Comparison of ENCODE assay signal across 20 cellular contexts in genomic region chr10:12382956-12383531, GRCh38. TPM values are rescaled to one million over a fixed set of nuclear protein-coding genes. Genes with fewer than 3 reads are reported as not detected.
A peak's percentile ranks its signal among the peaks of the same experiment; 100 is the strongest.
DNase-seq lines count a peak whose midpoint lies in the region; FAIRE-seq and TF ChIP-seq lines count a peak whose summit lies in the region.
"Had no signal": no experiment of that assay in that cellular context is flagged by ENCODE, and none has a peak within 500 bp of the region (broad histone marks: within the 10 kb centered on the region; RNA-seq: fewer than 3 reads in every experiment).

No MANE protein-coding gene starts in this region.

- peak overlapping the region; percentile 33 for H3K4me2 ChIP-seq in astrocyte (ENCODE audit: low read length)

- H3K36me3 Mint-ChIP-seq in activated naive CD8-positive, alpha-beta T cell, result peaks cover 11% of the 10 kb centered on the region
- peaks cover 8% of the 10 kb centered on the region for H3K36me3 Mint-ChIP-seq in activated naive CD8-positive, alpha-beta T cell treated with anti-CD3 and anti-CD28 coated beads for 36 hours
- no peaks in the 10 kb centered on the region for H3K36me3 Mint-ChIP-seq in astrocyte (ENCODE audit: low read depth, unreplicated experiment)
- H3K36me3 Mint-ChIP-seq: CD4-positive, CD25-positive, alpha-beta regulatory T cell had no signal

- intact Hi-C loops in adrenal gland (cut with DNase I), result no loop called here

- peak overlapping the region; percentile 58 for H3K27ac ChIP-seq in astrocyte (ENCODE audit: low read depth, low read length)
- H3K27ac ChIP-seq in adrenal gland, result no peak overlapping the region

- H3K4me1 ChIP-seq in astrocyte (ENCODE audit: insufficient read depth, low read length), result peaks cover 21% of the 10 kb centered on the region
- H3K4me1 ChIP-seq in adrenal gland (replicated peaks in 1 of 2), result peaks cover 0 to under 1% of the 10 kb centered on the region in 2 donors

- H3K4me3 Mint-ChIP-seq in activated naive CD8-positive, alpha-beta T cell, result no peak overlapping the region
- no peak overlapping the region for H3K4me3 Mint-ChIP-seq in activated naive CD8-positive, alpha-beta T cell treated with anti-CD3 and anti-CD28 coated beads for 36 hours
- H3K4me3 Mint-ChIP-seq in astrocyte (ENCODE audit: unreplicated experiment), result no peak overlapping the region
- H3K4me3 Mint-ChIP-seq: CD4-positive, CD25-positive, alpha-beta regulatory T cell had no signal

- no peaks in the 10 kb centered on the region for H3K9me3 Mint-ChIP-seq in activated naive CD8-positive, alpha-beta T cell (ENCODE audit: low read depth)
- peaks cover 11% of the 10 kb centered on the region for H3K9me3 Mint-ChIP-seq in activated naive CD8-positive, alpha-beta T cell treated with anti-CD3 and anti-CD28 coated beads for 36 hours
- H3K9me3 Mint-ChIP-seq in astrocyte (ENCODE audit: unreplicated experiment), result no peaks in the 10 kb centered on the region

- no peak overlapping the region for H2AFZ ChIP-seq in astrocyte (ENCODE audit: low read depth, low read length)

- peak overlapping the region; percentile 23 for H3K27ac Mint-ChIP-seq in activated naive CD8-positive, alpha-beta T cell
- no peak overlapping the region for H3K27ac Mint-ChIP-seq in activated naive CD8-positive, alpha-beta T cell treated with anti-CD3 and anti-CD28 coated beads for 36 hours
- H3K27ac Mint-ChIP-seq in astrocyte (ENCODE audit: unreplicated experiment), result peak overlapping the region; percentile 79

- peaks cover 39% of the 10 kb centered on the region for H3K79me2 ChIP-seq in astrocyte (ENCODE audit: insufficient read depth, low read length)

- H3K36me3 ChIP-seq in astrocyte (ENCODE audit: insufficient read depth, low read length) (no peaks in the 10 kb centered on the region), adrenal gland (replicated peaks in 1 of 2) (no peaks in the 10 kb centered on the region)

- no peak for DNase-seq in activated naive CD8-positive, alpha-beta T cell treated with anti-CD3 and anti-CD28 coated beads for 36 hours
- DNase-seq in astrocyte (ENCODE audit: low read depth) (peak; percentile 32), fibroblast of peridontal ligament (ENCODE audit: extremely low read depth) (peak; percentile 6), adrenal gland (no peak), NCI-H187 treated with DMSO at 0.1 percent for 48 hours (lab: John Stamatoyannopoulos, UW) (no peak)
- no peak for DNase-seq in activated naive CD4-positive, alpha-beta T cell (lab: John Stamatoyannopoulos, UW)
- DNase-seq: CD4-positive, CD25-positive, alpha-beta regulatory T cell; COR-L47; DMS79; Karpas-422; MV-4-11; NCI-H1105 treated with DMSO at 0.1 percent for 48 hours; NCI-H1694; NCI-H2081 treated with DMSO at 0.1 percent for 48 hours; NCI-H446 treated with DMSO at 0.1 percent for 48 hours; NCI-H526 treated with DMSO at 0.1 percent for 48 hours; OCI-M1 had no signal

- no peak for TF ChIP-seq CTCF in astrocyte (IDR thresholded peaks at IDR 0.05; ENCODE audit: insufficient read depth, low read depth, low read length)
- no peak for TF ChIP-seq CTCF in adrenal gland (IDR thresholded peaks at IDR 0.05)

- peak overlapping the region; percentile 36 for H3K9ac ChIP-seq in astrocyte (ENCODE audit: low read length)

- H3K9me3 ChIP-seq in astrocyte (ENCODE audit: insufficient read depth, low read depth, low read length), result no peaks in the 10 kb centered on the region
- H3K9me3 ChIP-seq in adrenal gland (replicated peaks in 1 of 3), result no peaks in the 10 kb centered on the region

- no peaks in the 10 kb centered on the region for H3K27me3 Mint-ChIP-seq in activated naive CD8-positive, alpha-beta T cell
- H3K27me3 Mint-ChIP-seq in activated naive CD8-positive, alpha-beta T cell treated with anti-CD3 and anti-CD28 coated beads for 36 hours, result no peaks in the 10 kb centered on the region
- peaks cover 2% of the 10 kb centered on the region for H3K27me3 Mint-ChIP-seq in astrocyte (ENCODE audit: low read depth, unreplicated experiment)
- H3K27me3 Mint-ChIP-seq: CD4-positive, CD25-positive, alpha-beta regulatory T cell had no signal

- WGBS in adrenal gland, 4 donors, result 80 to 90% (median 82%) methylated on average over 4 of the region's 4 CpGs

- no peaks in the 10 kb centered on the region for H4K20me1 ChIP-seq in astrocyte (ENCODE audit: insufficient read depth, low read length)

- no peaks in the 10 kb centered on the region for H3K27me3 ChIP-seq in astrocyte (ENCODE audit: insufficient read depth, low read length)
- no peaks in the 10 kb centered on the region for H3K27me3 ChIP-seq in adrenal gland

- no peak for TF ChIP-seq POLR2A in adrenal gland (IDR thresholded peaks at IDR 0.05)

- peaks cover 17% of the 10 kb centered on the region for H3K4me1 Mint-ChIP-seq in activated naive CD8-positive, alpha-beta T cell (ENCODE audit: low read depth)
- H3K4me1 Mint-ChIP-seq in activated naive CD8-positive, alpha-beta T cell treated with anti-CD3 and anti-CD28 coated beads for 36 hours, result peaks cover 23% of the 10 kb centered on the region
- peaks cover 17% of the 10 kb centered on the region for H3K4me1 Mint-ChIP-seq in astrocyte (ENCODE audit: low read depth, unreplicated experiment)

- no peak for FAIRE-seq in astrocyte (lab: Jason Lieb, UNC)
- FAIRE-seq: GM19239, RCC 7860 had no signal

- H3K4me3 ChIP-seq in astrocyte (ENCODE audit: insufficient read depth, low read depth, low read length) (no peak overlapping the region), adrenal gland (no peak overlapping the region)

RNA-seq across cellular contexts. Expression of gene CAMK1D, which starts 33.7 kb away (rescaled TPM):
- 10 to 100 TPM; 11.9 to 15.4 TPM for total RNA-seq in activated naive CD8-positive, alpha-beta T cell treated with anti-CD3 and anti-CD28 coated beads for 36 hours
- total RNA-seq in astrocyte (23.6 and 27.4 TPM in 2 replicates), adrenal gland (1 to 10 TPM; 3.6 to 9.4 (median 7.4) TPM)
- 1 to 10 TPM; 2.3 to 4.5 (median 3.9) TPM for polyA plus RNA-seq in adrenal gland

Comparison
In these comparisons a context has a peak if more than half of its experiments do, and no peak if none do; other contexts are left out.
1. DNase-seq: peak in astrocyte (single experiment) and fibroblast of peridontal ligament (single experiment); none in activated naive CD8-positive, alpha-beta T cell treated with anti-CD3 and anti-CD28 coated beads for 36 hours (single experiment), activated naive CD4-positive, alpha-beta T cell (0 of 4), adrenal gland (0 of 7) and NCI-H187 treated with DMSO at 0.1 percent for 48 hours (single experiment).